ENCODE assay signal across 1 cellular context in genomic region chr1:16351449-16351993, GRCh38.
TF ChIP-seq lines count a peak whose summit lies in the region.

No MANE protein-coding gene starts in this region.

TF ChIP-seq in K562, 482 proteins besides CTCF, POLR2A, EP300 and RAD21 (continued from another document and continues in another):
- TF ChIP-seq ZNF639 (CRISPR knock-in tag; conservative IDR thresholded peaks at IDR 0.05 in 1 of 2, IDR thresholded peaks at IDR 0.05 in 1 of 2) (no peak; a peak in 1 of 4 replicates), DLX4 (CRISPR knock-in tag; IDR thresholded peaks at IDR 0.05) (no peak), CGGBP1 (CRISPR knock-in tag; IDR thresholded peaks at IDR 0.05) (no peak), HDAC3 (IDR thresholded peaks at IDR 0.05; ENCODE audit: borderline replicate concordance, partially characterized antibody) (no peak), FOXP1 (CRISPR knock-in tag; IDR thresholded peaks at IDR 0.05) (peak; percentile 5; the same call in 1 of the 2 replicates), SIN3B (IDR thresholded peaks at IDR 0.05; ENCODE audit: low read depth) (no peak), RBM39 (optimal IDR thresholded peaks at IDR 0.05; ENCODE audit: low read depth, low read length) (no peak), ELF1 (tag; IDR thresholded peaks at IDR 0.05) (no peak), ZKSCAN8 (CRISPR knock-in tag; IDR thresholded peaks at IDR 0.05) (no peak), UBTF (IDR thresholded peaks at IDR 0.05; ENCODE audit: borderline replicate concordance in 1 of 2, low read depth in 2 of 2, low read length in 2 of 2) (0 out of 4 replicates have a peak, but pooled peaks of 1 of the 2 experiments have one; percentile 30), THAP12 (CRISPR knock-in tag; IDR thresholded peaks at IDR 0.05) (no peak), ILK (tag; IDR thresholded peaks at IDR 0.05; ENCODE audit: borderline replicate concordance, low read depth) (no peak), ARNT (IDR thresholded peaks at IDR 0.05) (peak in 1 of 2 experiments; percentile 41; a peak in 1 of 4 replicates), CBX3 (IDR thresholded peaks at IDR 0.05; ENCODE audit: borderline replicate concordance in 1 of 2, low read length in 2 of 2) (no peak), TAF15 (IDR thresholded peaks at IDR 0.05; ENCODE audit: low read depth, low read length) (no peak), AFF4 (CRISPR knock-in tag; IDR thresholded peaks at IDR 0.05) (no peak), ZNF76 (CRISPR knock-in tag; IDR thresholded peaks at IDR 0.05; ENCODE audit: borderline replicate concordance) (no peak), E4F1 (CRISPR knock-in tag; IDR thresholded peaks at IDR 0.05; ENCODE audit: borderline replicate concordance) (no peak), ZFPM2 (CRISPR knock-in tag; IDR thresholded peaks at IDR 0.05) (no peak), ZNF77 (CRISPR knock-in tag; IDR thresholded peaks at IDR 0.05) (no peak), PHF20 (IDR thresholded peaks at IDR 0.05; ENCODE audit: partially characterized antibody) (no peak), TFAM (CRISPR knock-in tag; conservative IDR thresholded peaks at IDR 0.05) (no peak), NR2C1 (IDR thresholded peaks at IDR 0.05) (no peak), NR2C1 (tag; IDR thresholded peaks at IDR 0.05) (no peak), SAFB (IDR thresholded peaks at IDR 0.05; ENCODE audit: borderline replicate concordance, low read depth, low read length) (no peak), MCM3 (IDR thresholded peaks at IDR 0.05) (no peak), LCOR (CRISPR knock-in tag; IDR thresholded peaks at IDR 0.05) (no peak), ZNF217 (CRISPR knock-in tag; IDR thresholded peaks at IDR 0.05) (no peak), CREBBP (IDR thresholded peaks at IDR 0.05; ENCODE audit: low read depth, low read length) (no peak), ZNF354B (CRISPR knock-in tag; IDR thresholded peaks at IDR 0.05) (0 out of 2 replicates have a peak, but pooled peaks have one; percentile 20), SRF (CRISPR knock-in tag; IDR thresholded peaks at IDR 0.05) (peak in 1 of 2 experiments; percentile 34; a peak in 1 of 4 replicates), KAT7 (CRISPR knock-in tag; IDR thresholded peaks at IDR 0.05; ENCODE audit: borderline replicate concordance) (0 out of 2 replicates have a peak, but pooled peaks have one; percentile 2), MXD1 (CRISPR knock-in tag; IDR thresholded peaks at IDR 0.05; ENCODE audit: borderline replicate concordance, poor library complexity, severe bottlenecking) (no peak), TFAP4 (CRISPR knock-in tag; IDR thresholded peaks at IDR 0.05; ENCODE audit: borderline replicate concordance) (no peak), PTBP1 (IDR thresholded peaks at IDR 0.05; ENCODE audit: low read depth, low read length) (no peak), DIDO1 (tag; IDR thresholded peaks at IDR 0.05; ENCODE audit: low read depth) (no peak), MNT (conservative IDR thresholded peaks at IDR 0.05) (0 out of 4 replicates have a peak, but pooled peaks of 1 of the 2 experiments have one; percentile 6), ZNF764 (CRISPR knock-in tag; IDR thresholded peaks at IDR 0.05; ENCODE audit: low read depth) (no peak), ZC3H4 (CRISPR knock-in tag; IDR thresholded peaks at IDR 0.05; ENCODE audit: borderline replicate concordance) (peak; percentile 18; the same call in 1 of the 2 replicates), SMAD4 (CRISPR knock-in tag; conservative IDR thresholded peaks at IDR 0.05) (no peak), BACH1 (tag; IDR thresholded peaks at IDR 0.05) (no peak), PKNOX1 (IDR thresholded peaks at IDR 0.05) (no peak), POLR3G (IDR thresholded peaks at IDR 0.05; ENCODE audit: extremely low read depth, insufficient read length, insufficient replicate concordance) (no peak), NBN (IDR thresholded peaks at IDR 0.05; ENCODE audit: low read depth) (0 out of 2 replicates have a peak, but pooled peaks have one; percentile 13), KDM1A (IDR thresholded peaks at IDR 0.05) (no peak), KDM2B (CRISPR knock-in tag; IDR thresholded peaks at IDR 0.05) (no peak), MCM5 (IDR thresholded peaks at IDR 0.05; ENCODE audit: low read depth) (no peak), ZNF143 (CRISPR knock-in tag; IDR thresholded peaks at IDR 0.05) (no peak)
